ENCODE assay signal across 8 cellular contexts in genomic region chr18:49813321-49814146, GRCh38. TPM values are rescaled to one million over a fixed set of nuclear protein-coding genes. Genes with fewer than 3 reads are reported as not detected.
A peak's percentile ranks its signal among the peaks of the same experiment; 100 is the strongest.
DNase-seq lines count a peak whose midpoint lies in the region; ATAC-seq and TF ChIP-seq lines count a peak whose summit lies in the region.

ACAA2 (minus strand) TSS chr18:49813533; CDS start chr18:49813484, 49 bp downstream.

- H3K27me3 ChIP-seq in HUES64 (ENCODE audit: insufficient read depth, low read length) (no peaks in the 10 kb centered on the region), PC-3 (ENCODE audit: low read length) (no peaks in the 10 kb centered on the region), mucosa of stomach (ENCODE audit: control insufficient read depth, insufficient read depth, low read length) (no peaks in the 10 kb centered on the region)

- H3K4me2 ChIP-seq in PC-3 (ENCODE audit: low read length): peak within 1 kb of the TSS; percentile 83

- intact Hi-C loops in PC-3 (cut with micrococcal nuclease): loop anchor here (2.0 kb wide), 1 partner anchor 21 kb away; no protein-coding TSS in a partner anchor

- TF ChIP-seq CTCF in PC-3 (conservative IDR thresholded peaks at IDR 0.05; ENCODE audit: low read depth, low read length): no peak
- TF ChIP-seq CTCF in epithelial cell of proximal tubule (conservative IDR thresholded peaks at IDR 0.05; ENCODE audit: low read depth, low read length): no peak

- H3K4me1 ChIP-seq in HUES64 (ENCODE audit: insufficient read depth, low read length) (peaks cover 17% of the 10 kb centered on the region), PC-3 (ENCODE audit: insufficient read depth, low read length) (no peaks in the 10 kb centered on the region; the same call in 1 of the 2 replicates), mucosa of stomach (ENCODE audit: control insufficient read depth, insufficient read depth, low read length) (peaks cover 11% of the 10 kb centered on the region)

- H3K27ac ChIP-seq in HUES64 (ENCODE audit: low read depth, low read length): peak within 1 kb of the TSS; percentile 92
- peak within 1 kb of the TSS; percentile 51 for H3K27ac ChIP-seq in PC-3 (ENCODE audit: low read length)

- CTCF ChIA-PET in PC-3 (lab: Charles Lee): no interaction called here

- H3K79me2 ChIP-seq in PC-3 (ENCODE audit: low read length): 0 out of 2 replicates have a peak, but pooled peaks cover 4% of the 10 kb centered on the region

- H3K9ac ChIP-seq in HUES64 (ENCODE audit: low read depth, low read length) (peak within 1 kb of the TSS; percentile 96), PC-3 (ENCODE audit: low read length) (peak within 1 kb of the TSS; percentile 75), mucosa of stomach (ENCODE audit: low read length) (peak within 1 kb of the TSS; percentile 96)

- peak within 1 kb of the TSS; percentile 92 for H3K4me3 ChIP-seq in HUES64 (ENCODE audit: low read length)
- peak within 1 kb of the TSS; percentile 75 for H3K4me3 ChIP-seq in PC-3 (ENCODE audit: low read length)
- peak within 1 kb of the TSS; percentile 65 for H3K4me3 ChIP-seq in epithelial cell of proximal tubule (ENCODE audit: low read depth, low read length)
- peak within 1 kb of the TSS; percentile 82 for H3K4me3 ChIP-seq in mucosa of stomach (ENCODE audit: low read length)

- POLR2A ChIA-PET in PC-3 (lab: Charles Lee; ENCODE audit: unreplicated experiment): interaction anchor here (0.6 to 1.1 kb wide), 4 partner anchors 21 to 80 kb away, joined by 3 to 6 read pairs (median 6); no protein-coding TSS in a partner anchor

- DNase-seq in DMS 273 (lab: John Stamatoyannopoulos, UW; ENCODE audit: unreplicated experiment) (peak; percentile 94), PC-3 (peak; percentile 67), activated T-cell treated with anti-CD3 and anti-CD28 coated beads for 48 hours (ENCODE audit: low read depth) (peak; percentile 85), epithelial cell of proximal tubule (ENCODE audit: low read depth) (no peak)
- peak; percentile 63 for DNase-seq in stimulated activated CD8-positive, alpha-beta memory T cell treated with anti-CD3 and anti-CD28 coated beads, Interleukin-7, amount 100 ng/mL, for 24 hours (ENCODE audit: low read depth)

- WGBS in HUES64: under 1% methylated on average over 74 of the region's 74 CpGs

- ATAC-seq in GM21515 (IDR thresholded peaks at IDR 0.05; ENCODE audit: unreplicated experiment) (peak; percentile 83), PC-3 (peak; percentile 90)

- peak within 1 kb of the TSS; percentile 80 for H2AFZ ChIP-seq in PC-3 (ENCODE audit: low read length)

- no peaks in the 10 kb centered on the region for H3K9me2 ChIP-seq in PC-3 (replicated peaks; ENCODE audit: low read length)

- TSS peak; percentile 48 for BruUV-seq in PC-3 (replicated peaks; lab: Mats Ljungman, UMichigan)

- H3K9me3 ChIP-seq in HUES64 (ENCODE audit: insufficient read depth, low read depth, low read length): peaks cover 19% of the 10 kb centered on the region
- no peaks in the 10 kb centered on the region for H3K9me3 ChIP-seq in PC-3 (ENCODE audit: low read length)
- H3K9me3 ChIP-seq in mucosa of stomach (ENCODE audit: control insufficient read depth, low read length): no peaks in the 10 kb centered on the region

- H3K36me3 ChIP-seq in HUES64 (ENCODE audit: insufficient read depth, low read length) (peaks cover 13% of the 10 kb centered on the region), PC-3 (ENCODE audit: low read depth, low read length) (no peaks in the 10 kb centered on the region), mucosa of stomach (ENCODE audit: control insufficient read depth, insufficient read depth, low read length) (no peaks in the 10 kb centered on the region)

- H4K20me1 ChIP-seq in PC-3 (ENCODE audit: low read length): no peaks in the 10 kb centered on the region

- no peaks in the 10 kb centered on the region for H3F3A ChIP-seq in PC-3 (ENCODE audit: low read length, unreplicated experiment)

RNA-seq across cellular contexts. Expression of gene ACAA2, which starts in this region (rescaled TPM):
- polyA plus RNA-seq in HUES64 (2013, experiment 1 of 2): 100 TPM
- 91.9 TPM for polyA plus RNA-seq in HUES64 (2013, experiment 2 of 2)
- total RNA-seq in PC-3 (2014; rRNA removed) (6.5 and 7.1 TPM in 2 replicates), epithelial cell of proximal tubule (92.3 and 93.8 TPM in 2 replicates)

Comparison
In these comparisons a context has a peak if more than half of its experiments do, and no peak if none do; other contexts are left out.
1. RNA of gene ACAA2 (total RNA-seq): 92.3 to 93.8 TPM in epithelial cell of proximal tubule; 6.5 to 7.1 TPM in PC-3; every median in the first group is over 10 times any median in the second.
2. Peak in every context shown above with its lines, with median percentiles within 50 percentile points of each other: H3K4me3 ChIP-seq and H3K9ac ChIP-seq.